In genomic region chr3:80592792-80593191, GRCh38 we compare ENCODE assay signal across 25 cellular contexts.
"Had no signal": no experiment of that assay in that cellular context is flagged by ENCODE, and none has a peak within 500 bp of the region (broad histone marks: within the 10 kb centered on the region; RNA-seq: fewer than 3 reads in every experiment).

No MANE protein-coding gene starts in this region.

- H3K27me3 Mint-ChIP-seq: dendritic cell treated with granulocyte-macrophage colony-stimulating factor and Interleukin-4, amounts not matched to agents 40 ng/mL and 50 ng/mL, for 4 days; effector memory CD8-positive, alpha-beta T cell had no signal

- H3K4me3 ChIP-seq: colonic mucosa, esophagus squamous epithelium, gastrocnemius medialis, heart right ventricle, left lung, lower lobe of right lung, mucosa of descending colon had no signal

- H3K4me1 ChIP-seq: colonic mucosa, esophagus squamous epithelium, gastrocnemius medialis, heart right ventricle, left lung, lower lobe of right lung had no signal

- FAIRE-seq: keratinocyte had no signal

- ATAC-seq: effector memory CD8-positive, alpha-beta T cell; esophagus mucosa; gastrocnemius medialis; heart right ventricle; left cardiac atrium; left lung; left ventricle myocardium superior; lower lobe of right lung; mucosa of descending colon had no signal

- H3K4me3 Mint-ChIP-seq: dendritic cell treated with granulocyte-macrophage colony-stimulating factor and Interleukin-4, amounts not matched to agents 40 ng/mL and 50 ng/mL, for 4 days; effector memory CD8-positive, alpha-beta T cell; endodermal cell; mesothelial cell of epicardium had no signal

- H3K36me3 Mint-ChIP-seq: mesothelial cell of epicardium had no signal

- H3K9me3 ChIP-seq: colonic mucosa, esophagus squamous epithelium, gastrocnemius medialis, lower lobe of right lung, mucosa of descending colon had no signal

- H3K4me1 Mint-ChIP-seq: endodermal cell, mesothelial cell of epicardium had no signal

- H3K27me3 ChIP-seq: colonic mucosa, esophagus squamous epithelium, gastrocnemius medialis, heart right ventricle, left lung had no signal

- H3K27ac ChIP-seq: colonic mucosa, epithelial cell of prostate, esophagus squamous epithelium, gastrocnemius medialis, heart right ventricle, left lung, lower lobe of right lung had no signal

- H3K36me3 ChIP-seq: colonic mucosa, esophagus squamous epithelium, gastrocnemius medialis, heart right ventricle, left lung, lower lobe of right lung had no signal

- DNase-seq: colonic mucosa; cortex of kidney; effector CD8-positive, alpha-beta T cell; effector memory CD8-positive, alpha-beta T cell; endodermal cell; erythroblast; esophagus squamous epithelium; foreskin fibroblast; foreskin melanocyte; gastrocnemius medialis; glutamatergic neuron; head of caudate nucleus; heart right ventricle; hippocampal formation; left cardiac atrium; left lung; left ventricle myocardium superior; lower lobe of right lung; mesenchymal stem cell; mucosa of descending colon had no signal

- H3K27ac Mint-ChIP-seq: dendritic cell treated with granulocyte-macrophage colony-stimulating factor and Interleukin-4, amounts not matched to agents 40 ng/mL and 50 ng/mL, for 4 days; effector memory CD8-positive, alpha-beta T cell; endodermal cell; mesothelial cell of epicardium had no signal
